In genomic region chr1:36948147-36948546, GRCh38 we compare ENCODE assay signal across 22 cellular contexts.
DNase-seq lines count a peak whose midpoint lies in the region; ATAC-seq, FAIRE-seq and TF ChIP-seq lines count a peak whose summit lies in the region.
"Had no signal": no experiment of that assay in that cellular context is flagged by ENCODE, and none has a peak within 500 bp of the region (broad histone marks: within the 10 kb centered on the region; RNA-seq: fewer than 3 reads in every experiment).

No MANE protein-coding gene starts in this region.

- H2BK5ac ChIP-seq in H1 (ENCODE audit: low read depth, low read length): no peak overlapping the region

- TF ChIP-seq RAD21 in HepG2 (CRISPR knock-in tag; IDR thresholded peaks at IDR 0.05) (no peak), H1 (IDR thresholded peaks at IDR 0.05 in 1 of 2, conservative IDR thresholded peaks at IDR 0.05 in 1 of 2; ENCODE audit: low read depth in 2 of 2, low read length in 2 of 2) (no peak)

- CTCF ChIA-PET in HepG2 (lab: Yijun Ruan, JAX; ENCODE audit: low intra/inter-chr PET ratio, low total read pairs) (no interaction called here), H1 (lab: Charles Lee; ENCODE audit: partially characterized antibody) (interaction anchor here (0.9 to 1.4 kb wide), 5 partner anchors 70 to 453 kb away, joined by 3 read pairs; no protein-coding TSS in a partner anchor)

- H3K14ac ChIP-seq in H1 (ENCODE audit: insufficient read length): no peak overlapping the region

- H3K79me1 ChIP-seq in H1 (ENCODE audit: low read depth, low read length): no peaks in the 10 kb centered on the region

- no peaks in the 10 kb centered on the region for H3K23me2 ChIP-seq in H1 (ENCODE audit: low read depth, low read length)

- H2AFZ ChIP-seq in HepG2 (ENCODE audit: low read length) (no peak overlapping the region), SU-DHL-6 (ENCODE audit: low read depth, low read length, severe bottlenecking) (no peak overlapping the region), H1 (ENCODE audit: low read length) (no peak overlapping the region)
- H2AFZ ChIP-seq: GM23248 had no signal

- no peak overlapping the region for H2BK20ac ChIP-seq in H1 (ENCODE audit: low read length)

- no peak overlapping the region for H3K27ac Mint-ChIP-seq in activated naive CD8-positive, alpha-beta T cell treated with anti-CD3 and anti-CD28 coated beads for 36 hours
- H3K27ac Mint-ChIP-seq: B cell had no signal

- no peak overlapping the region for H3K18ac ChIP-seq in H1 (ENCODE audit: extremely low read depth, low read length)

- no peak overlapping the region for H4K5ac ChIP-seq in H1 (ENCODE audit: insufficient read length, low read depth, low read length)

- FAIRE-seq in HepG2 (lab: Jason Lieb, UNC): no peak
- FAIRE-seq in H1 (lab: Jason Lieb, UNC): peak; percentile 13
- FAIRE-seq: A204.1, GM12892 had no signal

- peaks cover 31% of the 10 kb centered on the region for H3F3A ChIP-seq in SU-DHL-6 (ENCODE audit: insufficient read depth)

- peaks cover 0 to 2% of the 10 kb centered on the region in 2 experiments; a peak in 1 of 5 replicates for H3K27me3 ChIP-seq in HepG2 (ENCODE audit: control insufficient read depth in 1 of 2, insufficient read depth in 2 of 2, low read length in 2 of 2)
- H3K27me3 ChIP-seq in right lobe of liver: no peaks in the 10 kb centered on the region
- H3K27me3 ChIP-seq in SU-DHL-6 (ENCODE audit: low read length): no peaks in the 10 kb centered on the region
- H3K27me3 ChIP-seq in H1 (replicated peaks in 1 of 4; ENCODE audit: control insufficient read depth in 3 of 4, extremely low read depth in 1 of 4, insufficient read depth in 3 of 4, low read length in 3 of 4): no peaks in the 10 kb centered on the region
- H3K27me3 ChIP-seq in thyroid gland: no peaks in the 10 kb centered on the region
- H3K27me3 ChIP-seq in esophagus muscularis mucosa: peaks cover 0 to 49% (median 0%) of the 10 kb centered on the region in 4 donors

- ATAC-seq in HepG2 (no peak), right lobe of liver (no peak)
- ATAC-seq: HCT116 had no signal

- no peaks in the 10 kb centered on the region for H4K20me1 ChIP-seq in HepG2 (ENCODE audit: insufficient read depth, low read length)
- H4K20me1 ChIP-seq in SU-DHL-6 (ENCODE audit: low read depth, low read length): no peaks in the 10 kb centered on the region
- no peaks in the 10 kb centered on the region for H4K20me1 ChIP-seq in H1 (replicated peaks in 1 of 2; ENCODE audit: control insufficient read depth in 1 of 2, insufficient read depth in 2 of 2, low read length in 2 of 2)

- no peaks in the 10 kb centered on the region for H3K9me2 ChIP-seq in SU-DHL-6 (replicated peaks; ENCODE audit: insufficient read depth, low read length)

- no peaks in the 10 kb centered on the region for H3K9me3 ChIP-seq in HepG2 (ENCODE audit: low read length)
- H3K9me3 ChIP-seq in right lobe of liver: no peaks in the 10 kb centered on the region
- H3K9me3 ChIP-seq in SU-DHL-6 (ENCODE audit: insufficient read depth, low read length): no peaks in the 10 kb centered on the region
- H3K9me3 ChIP-seq in H1 (ENCODE audit: insufficient read depth in 2 of 2, low read depth in 1 of 2, low read length in 1 of 2): no peaks in the 10 kb centered on the region
- H3K9me3 ChIP-seq in thyroid gland: no peaks in the 10 kb centered on the region
- no peaks in the 10 kb centered on the region for H3K9me3 ChIP-seq in esophagus muscularis mucosa

- H3K4me1 Mint-ChIP-seq in activated naive CD8-positive, alpha-beta T cell treated with anti-CD3 and anti-CD28 coated beads for 36 hours: no peaks in the 10 kb centered on the region
- H3K4me1 Mint-ChIP-seq: CD4-positive, alpha-beta memory T cell had no signal

- no peak overlapping the region for H2BK12ac ChIP-seq in H1 (ENCODE audit: low read depth, low read length)

- DNase-seq in HepG2 (ENCODE audit: low spot score) (no peak), right lobe of liver (no peak), H1 (ENCODE audit: low read depth in 1 of 2, low spot score in 2 of 2) (no peak), thyroid gland (no peak), posterior vena cava (ENCODE audit: low spot score) (no peak), esophagus muscularis mucosa (ENCODE audit: extremely low spot score) (no peak)
- no peak for DNase-seq in activated naive CD8-positive, alpha-beta T cell treated with anti-CD3 and anti-CD28 coated beads for 36 hours
- DNase-seq: Calu3; CD4-positive, alpha-beta memory T cell; COR-L47; DMS53; DND-41; EL; GDM1; GM23248; H9 had no signal

- H3K79me2 ChIP-seq in HepG2 (ENCODE audit: insufficient read depth, low read length) (no peaks in the 10 kb centered on the region), SU-DHL-6 (ENCODE audit: insufficient read depth, low read length) (no peaks in the 10 kb centered on the region), H1 (ENCODE audit: control insufficient read depth in 1 of 2, insufficient read depth in 2 of 2, low read length in 2 of 2) (no peaks in the 10 kb centered on the region)

- H3K9ac ChIP-seq in HepG2 (ENCODE audit: insufficient read depth, low read depth, low read length): no peak overlapping the region
- H3K9ac ChIP-seq in SU-DHL-6 (ENCODE audit: low read length): peak overlapping the region; percentile 44; the same call in 1 of the 2 replicates
- no peak overlapping the region for H3K9ac ChIP-seq in H1 (replicated peaks in 1 of 4; ENCODE audit: extremely low read depth in 1 of 4, low read depth in 3 of 4, low read length in 3 of 4)
- H3K9ac ChIP-seq: GM23248 had no signal

- H3K36me3 Mint-ChIP-seq in activated naive CD8-positive, alpha-beta T cell treated with anti-CD3 and anti-CD28 coated beads for 36 hours: no peaks in the 10 kb centered on the region
- H3K36me3 Mint-ChIP-seq: CD4-positive, alpha-beta memory T cell had no signal

- BruUV-seq in HepG2 (replicated peaks; lab: Mats Ljungman, UMichigan): no TSS peak

- H3K27ac ChIP-seq in HepG2 (ENCODE audit: extremely low read length, insufficient read depth, low read length): no peak overlapping the region
- H3K27ac ChIP-seq in right lobe of liver: no peak overlapping the region
- peak overlapping the region; percentile 54; the same call in 1 of the 2 replicates for H3K27ac ChIP-seq in SU-DHL-6 (ENCODE audit: low read depth, low read length)
- no peak overlapping the region for H3K27ac ChIP-seq in H1 (ENCODE audit: low read depth, low read length)
- no peak overlapping the region for H3K27ac ChIP-seq in thyroid gland
- no peak overlapping the region for H3K27ac ChIP-seq in esophagus muscularis mucosa (replicated peaks in 1 of 4)
- H3K27ac ChIP-seq: 22Rv1, GM23248 had no signal

- H3K23ac ChIP-seq in H1 (ENCODE audit: insufficient read length): no peak overlapping the region

- H3K4me1 ChIP-seq in HepG2 (ENCODE audit: insufficient read depth, low read length) (no peaks in the 10 kb centered on the region), right lobe of liver (no peaks in the 10 kb centered on the region), H1 (replicated peaks in 1 of 4; ENCODE audit: control insufficient read depth in 3 of 4, insufficient read depth in 4 of 4, low read length in 3 of 4) (peaks cover 2 to 8% (median 4%) of the 10 kb centered on the region in 4 experiments; a peak in 5 of 7 replicates), thyroid gland (no peaks in the 10 kb centered on the region), esophagus muscularis mucosa (no peaks in the 10 kb centered on the region)

- no peak overlapping the region for H2AK5ac ChIP-seq in H1 (ENCODE audit: low read depth, low read length)

- no peaks in the 10 kb centered on the region for H3K9me3 Mint-ChIP-seq in activated naive CD8-positive, alpha-beta T cell treated with anti-CD3 and anti-CD28 coated beads for 36 hours
- H3K9me3 Mint-ChIP-seq: CD4-positive, alpha-beta memory T cell; H9 had no signal

- H2BK120ac ChIP-seq in H1 (replicated peaks; ENCODE audit: low read depth, low read length): no peak overlapping the region

- no peak overlapping the region for H2BK15ac ChIP-seq in H1 (ENCODE audit: low read length)

- H3K4me3 Mint-ChIP-seq in activated naive CD8-positive, alpha-beta T cell treated with anti-CD3 and anti-CD28 coated beads for 36 hours: no peak overlapping the region
- H3K4me3 Mint-ChIP-seq: B cell; CD4-positive, alpha-beta memory T cell; H9 had no signal

- in situ Hi-C loops in HepG2 (cut with HindIII; ENCODE audit: extremely low pct_ligation_motif_present, low pct_unique_long_range_greater_than_20kb): no loop called here

- no peak overlapping the region for H3K56ac ChIP-seq in H1 (replicated peaks; ENCODE audit: insufficient read length, low read depth, low read length)

- POLR2A ChIA-PET in HepG2 (lab: Yijun Ruan, JAX): no interaction called here
- POLR2A ChIA-PET in H1 (lab: Charles Lee; ENCODE audit: partially characterized antibody): no interaction called here

- no peak overlapping the region for H3K4me2 ChIP-seq in HepG2 (ENCODE audit: low read depth, low read length)
- H3K4me2 ChIP-seq in SU-DHL-6 (ENCODE audit: low read depth, low read length, poor library complexity, severe bottlenecking): no peak overlapping the region
- H3K4me2 ChIP-seq in H1 (ENCODE audit: insufficient read depth in 1 of 2, low read depth in 2 of 2, low read length in 2 of 2): no peak overlapping the region

- intact Hi-C loops in HepG2 (cut with micrococcal nuclease; ENCODE audit: unreplicated experiment) (no loop called here), right lobe of liver (cut with DNase I) (no loop called here), thyroid gland (cut with DNase I) (no loop called here), posterior vena cava (cut with DNase I) (no loop called here), esophagus muscularis mucosa (cut with DNase I) (no loop called here)

- TF ChIP-seq POLR2A in HepG2 (IDR thresholded peaks at IDR 0.05; ENCODE audit: insufficient read depth in 1 of 2, low read depth in 2 of 2, low read length in 2 of 2) (no peak), right lobe of liver (IDR thresholded peaks at IDR 0.05) (no peak), H1 (IDR thresholded peaks at IDR 0.05; ENCODE audit: control extremely low read depth in 1 of 2, low read depth in 2 of 2, low read length in 2 of 2) (no peak), thyroid gland (IDR thresholded peaks at IDR 0.05) (no peak), esophagus muscularis mucosa (IDR thresholded peaks at IDR 0.05; ENCODE audit: low read depth) (no peak)

- no peak overlapping the region for H3K4ac ChIP-seq in H1 (replicated peaks; ENCODE audit: insufficient read length, low read depth, low read length)

- H4K91ac ChIP-seq in H1 (replicated peaks; ENCODE audit: insufficient read length, low read length): no peak overlapping the region

- TF ChIP-seq EP300 in HepG2 (IDR thresholded peaks at IDR 0.05; ENCODE audit: low read depth in 2 of 2, low read length in 2 of 2) (no peak), HepG2 (CRISPR knock-in tag; IDR thresholded peaks at IDR 0.05; ENCODE audit: borderline replicate concordance) (no peak), H1 (IDR thresholded peaks at IDR 0.05; ENCODE audit: borderline replicate concordance in 1 of 2, low read depth in 2 of 2, low read length in 2 of 2) (no peak), esophagus muscularis mucosa (IDR thresholded peaks at IDR 0.05) (no peak)

- no peak overlapping the region for H4K8ac ChIP-seq in H1 (ENCODE audit: extremely low read depth, insufficient read depth, low read length)

- H3K4me3 ChIP-seq in HepG2 (replicated peaks in 1 of 3; ENCODE audit: insufficient read depth in 1 of 3, low read depth in 2 of 3, low read length in 3 of 3) (no peak overlapping the region), right lobe of liver (no peak overlapping the region), SU-DHL-6 (ENCODE audit: insufficient read depth, low read length, poor library complexity, severe bottlenecking) (no peak overlapping the region), H1 (ENCODE audit: extremely low read depth in 1 of 4, insufficient read depth in 2 of 4, low read depth in 3 of 4, low read length in 4 of 4) (no peak overlapping the region), thyroid gland (replicated peaks in 1 of 3) (no peak overlapping the region), esophagus muscularis mucosa (no peak overlapping the region)
- H3K4me3 ChIP-seq: GM23248 had no signal

- TF ChIP-seq CTCF in HepG2 (CRISPR knock-in tag; IDR thresholded peaks at IDR 0.05) (no peak), right lobe of liver (IDR thresholded peaks at IDR 0.05) (no peak), SU-DHL-6 (IDR thresholded peaks at IDR 0.05; ENCODE audit: insufficient read depth, low read length, poor library complexity, severe bottlenecking) (no peak), H1 (IDR thresholded peaks at IDR 0.05; ENCODE audit: control extremely low read depth in 1 of 3, insufficient read depth in 1 of 3, low read depth in 1 of 3, low read length in 3 of 3) (no peak), thyroid gland (IDR thresholded peaks at IDR 0.05) (no peak), esophagus muscularis mucosa (IDR thresholded peaks at IDR 0.05) (no peak)

- H3K36me3 ChIP-seq in HepG2 (replicated peaks in 1 of 2; ENCODE audit: control insufficient read depth in 1 of 2, insufficient read depth in 2 of 2, low read length in 2 of 2) (no peaks in the 10 kb centered on the region), right lobe of liver (no peaks in the 10 kb centered on the region), SU-DHL-6 (ENCODE audit: low read length) (no peaks in the 10 kb centered on the region), H1 (ENCODE audit: control insufficient read depth in 2 of 4, insufficient read depth in 4 of 4, low read length in 3 of 4) (no peaks in the 10 kb centered on the region), thyroid gland (no peaks in the 10 kb centered on the region), esophagus muscularis mucosa (no peaks in the 10 kb centered on the region)

- H3K27me3 Mint-ChIP-seq in activated naive CD8-positive, alpha-beta T cell treated with anti-CD3 and anti-CD28 coated beads for 36 hours: peaks cover 6% of the 10 kb centered on the region

- no CpG with 5 or more reads among the region's 2 CpGs for WGBS in HepG2 (ENCODE audit: low lambda C conversion rate)
- 0% methylated on average over 2 of the region's 2 CpGs for WGBS in right lobe of liver (ENCODE audit: insufficient coverage, low coverage, low lambda C conversion rate, missing lambda C conversion rate)
- 100% methylated on average over 2 of the region's 2 CpGs; no CpG with 5 or more reads in 1 of the 2 experiments for WGBS in H1 (ENCODE audit: extremely low coverage in 1 of 2, insufficient coverage in 1 of 2, insufficient read length in 1 of 2, insufficient replicate concordance in 2 of 2, low coverage in 1 of 2, low lambda C conversion rate in 2 of 2, missing lambda C conversion rate in 1 of 2), 2 experiments
- WGBS in thyroid gland, 2 donors: 60 to 67% methylated on average over 2 of the region's 2 CpGs
- 38% methylated on average over 2 of the region's 2 CpGs for WGBS in esophagus muscularis mucosa
